Comparison of ENCODE assay signal across 8 cellular contexts in genomic region chr3:99532246-99532645, GRCh38.
DNase-seq lines count a peak whose midpoint lies in the region; ATAC-seq and TF ChIP-seq lines count a peak whose summit lies in the region.

No MANE protein-coding gene starts in this region.

- DNase-seq in AG08396 (ENCODE audit: low spot score) (peak; percentile 61), RPMI7951 (ENCODE audit: low read depth) (peak; percentile 86), fibroblast of peridontal ligament (ENCODE audit: extremely low read depth) (peak; percentile 83), trophoblast cell (peak; percentile 28 to 62), DMS79 treated with DMSO at 0.1 percent for 48 hours (lab: John Stamatoyannopoulos, UW) (no peak)
- DNase-seq in stimulated activated CD4-positive, alpha-beta T cell treated with anti-CD3 and anti-CD28 coated beads, Interleukin-4, amount 100 ng/mL, for 4 hours, result no peak

- H3K79me2 ChIP-seq in trophoblast cell (ENCODE audit: control insufficient read depth, insufficient read depth, low read length, poor library complexity), result no peaks in the 10 kb centered on the region

- no peak overlapping the region for H2BK5ac ChIP-seq in trophoblast cell (ENCODE audit: low read depth, low read length, poor library complexity)

- no peak overlapping the region for H3K18ac ChIP-seq in trophoblast cell (ENCODE audit: low read length)

- no peak overlapping the region for H2AK5ac ChIP-seq in trophoblast cell (ENCODE audit: low read length)

- no peak overlapping the region for H4K12ac ChIP-seq in trophoblast cell (ENCODE audit: low read depth, low read length)

- H3K23ac ChIP-seq in trophoblast cell (ENCODE audit: low read length), result no peak overlapping the region

- no CpG with 5 or more reads among the region's 2 CpGs for WGBS in trophoblast cell (ENCODE audit: extremely low coverage, insufficient coverage, insufficient read length)

- no peaks in the 10 kb centered on the region for H3K27me3 ChIP-seq in trophoblast cell (ENCODE audit: insufficient read depth, low read length)

- no peaks in the 10 kb centered on the region for H3K9me3 ChIP-seq in trophoblast cell (ENCODE audit: insufficient read depth, low read depth, low read length)

- no peaks in the 10 kb centered on the region for H3K36me3 ChIP-seq in trophoblast cell (ENCODE audit: control insufficient read depth in 1 of 2, insufficient read depth in 2 of 2, low read length in 2 of 2)

- H2BK120ac ChIP-seq in trophoblast cell (ENCODE audit: insufficient read depth, low read length, poor library complexity), result no peak overlapping the region

- H4K91ac ChIP-seq in trophoblast cell (ENCODE audit: low read depth, low read length), result no peak overlapping the region

- H3K9ac ChIP-seq in trophoblast cell (ENCODE audit: low read length), result no peak overlapping the region

- ATAC-seq in HG03045 (IDR thresholded peaks at IDR 0.05; ENCODE audit: unreplicated experiment), result peak; percentile 78

- no peak overlapping the region for H3K4me2 ChIP-seq in trophoblast cell (ENCODE audit: low read length)

- peaks cover 0 to 6% of the 10 kb centered on the region in 2 experiments for H3K4me1 ChIP-seq in trophoblast cell (ENCODE audit: control insufficient read depth in 1 of 2, insufficient read depth in 2 of 2, low read length in 2 of 2)

- H3K14ac ChIP-seq in trophoblast cell (ENCODE audit: low read length), result no peak overlapping the region

- no peak overlapping the region for H2AFZ ChIP-seq in trophoblast cell (ENCODE audit: insufficient read depth, low read length, poor library complexity)

- no peak overlapping the region for H3K27ac ChIP-seq in trophoblast cell (ENCODE audit: low read depth, low read length)

- H3K4ac ChIP-seq in trophoblast cell (ENCODE audit: low read depth, low read length), result no peak overlapping the region

- H2BK12ac ChIP-seq in trophoblast cell (ENCODE audit: low read length), result no peak overlapping the region

- no peaks in the 10 kb centered on the region for H3K79me1 ChIP-seq in trophoblast cell (ENCODE audit: low read length)

- H3K4me3 ChIP-seq in GM12875 (ENCODE audit: low read depth, low read length) (no peak overlapping the region), trophoblast cell (ENCODE audit: low read depth, low read length) (no peak overlapping the region)

- TF ChIP-seq CTCF in GM12875 (IDR thresholded peaks at IDR 0.05; ENCODE audit: borderline replicate concordance, insufficient read depth, low read depth, low read length), result peak; percentile 66

- H4K8ac ChIP-seq in trophoblast cell (ENCODE audit: low read depth, low read length), result no peak overlapping the region

Comparison
In these comparisons a context has a peak if more than half of its experiments do, and no peak if none do; other contexts are left out.
1. DNase-seq: peak in AG08396 (single experiment), RPMI7951 (single experiment), fibroblast of peridontal ligament (single experiment) and trophoblast cell (2 of 2); none in stimulated activated CD4-positive, alpha-beta T cell treated with anti-CD3 and anti-CD28 coated beads, Interleukin-4, amount 100 ng/mL, for 4 hours (0 of 2) and DMS79 treated with DMSO at 0.1 percent for 48 hours (single experiment).